9 cellular contexts compared by ENCODE assay signal in the genomic region with DNA sequence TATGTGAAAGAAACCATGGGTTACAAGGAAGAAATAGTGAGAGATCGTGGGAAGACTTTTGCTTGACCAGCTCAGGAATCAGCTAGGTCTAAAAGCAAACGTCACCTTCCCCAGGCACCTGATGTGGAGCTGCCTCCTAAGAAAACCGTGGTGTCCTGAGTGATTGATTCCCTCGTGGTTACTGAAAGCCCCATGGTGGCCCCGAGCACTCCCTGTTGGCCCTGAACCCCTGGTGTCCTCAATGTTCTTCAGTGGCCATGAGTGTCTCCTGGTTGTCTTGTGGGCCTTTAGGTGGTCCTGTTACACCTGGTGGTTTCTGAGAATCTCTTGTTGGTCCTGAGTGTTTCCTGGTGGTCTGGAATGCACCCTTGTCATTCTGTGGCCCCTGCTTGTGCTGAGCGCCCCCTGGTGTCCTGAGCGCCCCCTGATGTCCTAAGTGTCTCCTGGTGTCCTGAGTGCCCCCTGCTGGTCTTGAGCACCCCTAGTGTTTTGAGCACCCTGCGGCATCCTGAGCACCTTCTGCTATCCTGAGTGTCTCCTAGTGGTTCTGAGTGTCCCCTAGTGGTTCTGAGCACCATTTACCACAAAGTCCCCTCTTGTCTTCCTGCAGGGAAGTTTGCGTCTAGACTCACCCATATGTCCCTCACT.
DNase-seq lines count a peak whose midpoint lies in the region; ATAC-seq, FAIRE-seq and TF ChIP-seq lines count a peak whose summit lies in the region.
"Had no signal": no experiment of that assay in that cellular context is flagged by ENCODE, and none has a peak within 500 bp of the region (broad histone marks: within the 10 kb centered on the region; RNA-seq: fewer than 3 reads in every experiment).

No MANE protein-coding gene starts in this region.

- no peaks in the 10 kb centered on the region for H3K9me3 Mint-ChIP-seq in stimulated activated effector memory CD8-positive, alpha-beta T cell treated with anti-CD3 and anti-CD28 coated beads, Interleukin-12 subunit alpha, Interleukin-12 subunit beta, amount 100 ng/mL, for 72 hours

- ATAC-seq in Right ventricle myocardium superior (ENCODE audit: poor library complexity) = no peak
- ATAC-seq in stimulated activated effector memory CD8-positive, alpha-beta T cell treated with anti-CD3 and anti-CD28 coated beads, Interleukin-12 subunit alpha, Interleukin-12 subunit beta, amount 100 ng/mL, for 72 hours = peak; percentile 99

- peak; percentile 41 to 66 (median 65) for TF ChIP-seq CTCF in keratinocyte (optimal IDR thresholded peaks at IDR 0.05 in 1 of 3, IDR thresholded peaks at IDR 0.05 in 1 of 3, conservative IDR thresholded peaks at IDR 0.05 in 1 of 3; ENCODE audit: extremely low read depth in 1 of 3, insufficient read depth in 2 of 3, low read length in 3 of 3)

- no peaks in the 10 kb centered on the region for H3K4me1 ChIP-seq in keratinocyte (ENCODE audit: control insufficient read depth, extremely low read depth, insufficient read depth, low read length)

- H3K9ac ChIP-seq in keratinocyte (ENCODE audit: control insufficient read depth, extremely low read depth, insufficient read depth, low read length) = no peak overlapping the region

- no peaks in the 10 kb centered on the region for H3K27me3 ChIP-seq in keratinocyte (ENCODE audit: control insufficient read depth, extremely low read depth, insufficient read depth, low read length)

- dilution Hi-C loops in keratinocyte (cut with MboI; ENCODE audit: extremely low pct_ligation_motif_present, low sequenced_read_pairs) = no loop called here

- DNase-seq in Right ventricle myocardium superior (peak; percentile 68), cardiac septum (ENCODE audit: low spot score) (no peak), NOMO-1 (lab: John Stamatoyannopoulos, UW; ENCODE audit: unreplicated experiment in 2 of 2) (peak; percentile 9 to 64), keratinocyte (ENCODE audit: low read depth, low spot score) (no peak), NCI-H510A treated with DMSO at 0.1 percent for 48 hours (lab: John Stamatoyannopoulos, UW) (no peak), NCI-H510A (lab: John Stamatoyannopoulos, UW) (no peak)
- DNase-seq in activated CD8-positive, alpha-beta memory T cell treated with anti-CD3 and anti-CD28 coated beads, Interleukin-2, amount 50 U/mL, for 4 hours = peak; percentile 82
- DNase-seq in stimulated activated effector memory CD8-positive, alpha-beta T cell treated with anti-CD3 and anti-CD28 coated beads, Interleukin-12 subunit alpha, Interleukin-12 subunit beta, amount 100 ng/mL, for 72 hours (ENCODE audit: low spot score in 2 of 2) = peak; percentile 73 to 93

- no peak overlapping the region for H2AFZ ChIP-seq in keratinocyte (ENCODE audit: control insufficient read depth, low read length)

- no peaks in the 10 kb centered on the region for H3K4me1 Mint-ChIP-seq in stimulated activated effector memory CD8-positive, alpha-beta T cell treated with anti-CD3 and anti-CD28 coated beads, Interleukin-12 subunit alpha, Interleukin-12 subunit beta, amount 100 ng/mL, for 72 hours

- no peak overlapping the region for H3K27ac Mint-ChIP-seq in stimulated activated effector memory CD8-positive, alpha-beta T cell treated with anti-CD3 and anti-CD28 coated beads, Interleukin-12 subunit alpha, Interleukin-12 subunit beta, amount 100 ng/mL, for 72 hours

- intact Hi-C loops in Right ventricle myocardium superior (cut with DNase I) = no loop called here
- intact Hi-C loops in cardiac septum (cut with DNase I) = no loop called here

- FAIRE-seq in keratinocyte (lab: Jason Lieb, UNC) = no peak

- H3K4me3 ChIP-seq in keratinocyte (ENCODE audit: control insufficient read depth in 2 of 3, extremely low read depth in 1 of 3, insufficient read depth in 2 of 3, low read depth in 1 of 3, low read length in 3 of 3) = no peak overlapping the region

- H3K4me3 Mint-ChIP-seq in stimulated activated effector memory CD8-positive, alpha-beta T cell treated with anti-CD3 and anti-CD28 coated beads, Interleukin-12 subunit alpha, Interleukin-12 subunit beta, amount 100 ng/mL, for 72 hours = no peak overlapping the region

- no peak overlapping the region for H3K27ac ChIP-seq in keratinocyte (ENCODE audit: control insufficient read depth, insufficient read depth, low read length)
- H3K27ac ChIP-seq: epithelial cell of prostate had no signal

- H3K4me2 ChIP-seq in keratinocyte (ENCODE audit: control insufficient read depth, extremely low read depth, insufficient read depth, low read depth, low read length) = no peak overlapping the region

- no peaks in the 10 kb centered on the region for H3K36me3 ChIP-seq in keratinocyte (ENCODE audit: control insufficient read depth in 2 of 2, extremely low read depth in 1 of 2, insufficient read depth in 2 of 2, low read length in 2 of 2)

- H3K9me1 ChIP-seq in keratinocyte (ENCODE audit: control insufficient read depth, extremely low read depth, insufficient read depth, low read length) = no peaks in the 10 kb centered on the region

- no peaks in the 10 kb centered on the region for H3K79me2 ChIP-seq in keratinocyte (ENCODE audit: control insufficient read depth, insufficient read depth, low read length)

- no peaks in the 10 kb centered on the region for H3K36me3 Mint-ChIP-seq in stimulated activated effector memory CD8-positive, alpha-beta T cell treated with anti-CD3 and anti-CD28 coated beads, Interleukin-12 subunit alpha, Interleukin-12 subunit beta, amount 100 ng/mL, for 72 hours

- no peaks in the 10 kb centered on the region for H4K20me1 ChIP-seq in keratinocyte (ENCODE audit: control insufficient read depth, extremely low read depth, insufficient read depth, low read length)

- H3K9me3 ChIP-seq in keratinocyte (ENCODE audit: control insufficient read depth, low read depth, low read length) = no peaks in the 10 kb centered on the region

Comparison
In these comparisons a context has a peak if more than half of its experiments do, and no peak if none do; other contexts are left out.
1. DNase-seq: peak in Right ventricle myocardium superior (single experiment), NOMO-1 (2 of 2), activated CD8-positive, alpha-beta memory T cell treated with anti-CD3 and anti-CD28 coated beads, Interleukin-2, amount 50 U/mL, for 4 hours (single experiment) and stimulated activated effector memory CD8-positive, alpha-beta T cell treated with anti-CD3 and anti-CD28 coated beads, Interleukin-12 subunit alpha, Interleukin-12 subunit beta, amount 100 ng/mL, for 72 hours (2 of 2); none in cardiac septum (single experiment), keratinocyte (single experiment), NCI-H510A treated with DMSO at 0.1 percent for 48 hours (single experiment) and NCI-H510A (single experiment).